In the genomic region with DNA sequence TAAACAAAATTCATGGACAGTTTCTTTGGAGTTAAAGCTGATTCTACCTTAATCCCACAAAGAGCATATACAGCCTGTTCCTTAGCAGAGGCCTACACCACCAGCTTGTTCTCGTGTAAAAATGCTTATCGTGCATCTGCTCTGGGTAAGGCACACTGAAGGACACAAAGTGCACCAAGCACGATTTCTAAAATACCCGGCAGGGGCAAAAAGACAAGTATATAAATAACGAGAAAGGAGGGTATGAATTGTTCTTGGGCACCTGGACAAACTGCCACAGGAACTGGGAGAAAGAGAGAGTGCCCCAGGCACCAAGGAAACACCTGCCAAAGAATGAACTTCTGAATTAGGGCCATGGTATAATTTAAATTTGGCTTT, we compare ENCODE assay signal across 1 cellular context.
TF ChIP-seq lines count a peak whose summit lies in the region.

No MANE protein-coding gene starts in this region.

TF ChIP-seq in K562, 482 proteins besides CTCF, POLR2A, EP300 and RAD21 (continued from another document):
- TF ChIP-seq EWSR1 (IDR thresholded peaks at IDR 0.05; ENCODE audit: borderline replicate concordance, low read depth, partially characterized antibody) (no peak), FUS (optimal IDR thresholded peaks at IDR 0.05; ENCODE audit: low read depth, low read length) (no peak), HMBOX1 (IDR thresholded peaks at IDR 0.05) (no peak), RBM39 (optimal IDR thresholded peaks at IDR 0.05; ENCODE audit: low read depth, low read length) (no peak), FOXP1 (CRISPR knock-in tag; IDR thresholded peaks at IDR 0.05) (no peak), ZNF445 (CRISPR knock-in tag; IDR thresholded peaks at IDR 0.05; ENCODE audit: low read depth) (no peak), ESRRA (IDR thresholded peaks at IDR 0.05; ENCODE audit: borderline replicate concordance, low read depth) (no peak), YBX1 (IDR thresholded peaks at IDR 0.05) (no peak), ELF2 (CRISPR knock-in tag; IDR thresholded peaks at IDR 0.05) (no peak)
